ENCODE assay signal across 9 cellular contexts in the genomic region with DNA sequence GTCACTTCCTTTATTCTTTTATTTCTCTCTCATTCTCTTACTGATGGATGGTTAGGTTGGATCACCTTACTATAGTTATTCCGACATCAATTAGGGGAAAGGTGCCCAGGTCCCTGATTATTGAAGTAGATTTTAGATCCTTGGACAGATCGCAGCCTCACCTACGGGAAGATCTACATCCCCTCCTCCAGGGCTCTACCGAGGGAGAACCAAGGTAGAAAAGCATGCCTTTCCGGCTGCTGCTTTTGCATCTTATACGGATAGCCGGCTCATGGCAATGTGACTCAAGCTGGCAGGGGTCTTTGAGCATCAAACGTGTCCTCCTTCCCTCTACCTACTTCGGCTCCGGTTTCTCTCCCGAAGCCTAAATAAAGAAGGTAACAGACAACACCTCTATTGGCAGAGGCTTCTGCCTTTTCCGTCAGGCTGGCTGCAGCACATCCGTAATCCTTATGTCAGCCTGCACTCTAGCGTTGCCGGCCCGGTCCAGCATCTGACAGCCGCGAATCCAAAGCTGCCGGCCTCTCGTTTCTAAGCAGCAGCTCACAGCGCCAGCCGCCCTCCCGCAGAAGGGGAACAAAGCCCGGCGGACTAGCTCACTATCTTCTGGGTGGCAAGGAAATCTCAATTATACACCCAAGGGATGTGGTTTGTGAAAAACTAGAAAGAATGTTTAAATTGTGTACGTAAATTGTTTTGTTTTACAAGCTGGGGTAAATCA. TPM values are rescaled to one million over a fixed set of nuclear protein-coding genes. Genes with fewer than 3 reads are reported as not detected.
DNase-seq lines count a peak whose midpoint lies in the region; ATAC-seq, FAIRE-seq and TF ChIP-seq lines count a peak whose summit lies in the region.
"Had no signal": no experiment of that assay in that cellular context is flagged by ENCODE, and none has a peak within 500 bp of the region (broad histone marks: within the 10 kb centered on the region; RNA-seq: fewer than 3 reads in every experiment).

No MANE protein-coding gene starts in this region.

- no peaks in the 10 kb centered on the region for H3K36me3 ChIP-seq in bronchial epithelial cell (ENCODE audit: control insufficient read depth, insufficient read depth, low read length)

- H3K4me3 ChIP-seq in bronchial epithelial cell (ENCODE audit: low read depth, low read length): no peak overlapping the region

- no peak for ATAC-seq in GM19328 (IDR thresholded peaks at IDR 0.05; ENCODE audit: unreplicated experiment)
- no peak for ATAC-seq in HG03457 (IDR thresholded peaks at IDR 0.05; ENCODE audit: unreplicated experiment)

- DNase-seq in NCI-H2171 treated with DMSO at 0.1 percent for 48 hours (lab: John Stamatoyannopoulos, UW) (peak; percentile 21), NCI-H2171 (lab: John Stamatoyannopoulos, UW) (no peak), NCI-H146 treated with DMSO at 0.1 percent for 48 hours (lab: John Stamatoyannopoulos, UW; ENCODE audit: unreplicated experiment) (peak; percentile 1), bronchial epithelial cell (ENCODE audit: low read depth) (peak; percentile 43), islet precursor cell (peak; percentile 84), superior temporal gyrus (ENCODE audit: extremely low spot score) (peak; percentile 80)

- peak; percentile 66 for TF ChIP-seq CTCF in bronchial epithelial cell (IDR thresholded peaks at IDR 0.05; ENCODE audit: insufficient read depth, low read length, severe bottlenecking)

- H3K27me3 ChIP-seq in bronchial epithelial cell (ENCODE audit: control insufficient read depth, insufficient read depth, low read length): peaks cover 3% of the 10 kb centered on the region

- no peak for FAIRE-seq in bronchial epithelial cell (lab: Jason Lieb, UNC)

RNA-seq across cellular contexts. Expression of gene IRX6, which starts 46.9 kb away (rescaled TPM):
- not detected in 2 replicates for total RNA-seq in bronchial epithelial cell
- total RNA-seq: activated CD8-positive, alpha-beta memory T cell treated with anti-CD3 and anti-CD28 coated beads for 36 hours had no signal
